ENCODE assay signal across 8 cellular contexts in the genomic region with DNA sequence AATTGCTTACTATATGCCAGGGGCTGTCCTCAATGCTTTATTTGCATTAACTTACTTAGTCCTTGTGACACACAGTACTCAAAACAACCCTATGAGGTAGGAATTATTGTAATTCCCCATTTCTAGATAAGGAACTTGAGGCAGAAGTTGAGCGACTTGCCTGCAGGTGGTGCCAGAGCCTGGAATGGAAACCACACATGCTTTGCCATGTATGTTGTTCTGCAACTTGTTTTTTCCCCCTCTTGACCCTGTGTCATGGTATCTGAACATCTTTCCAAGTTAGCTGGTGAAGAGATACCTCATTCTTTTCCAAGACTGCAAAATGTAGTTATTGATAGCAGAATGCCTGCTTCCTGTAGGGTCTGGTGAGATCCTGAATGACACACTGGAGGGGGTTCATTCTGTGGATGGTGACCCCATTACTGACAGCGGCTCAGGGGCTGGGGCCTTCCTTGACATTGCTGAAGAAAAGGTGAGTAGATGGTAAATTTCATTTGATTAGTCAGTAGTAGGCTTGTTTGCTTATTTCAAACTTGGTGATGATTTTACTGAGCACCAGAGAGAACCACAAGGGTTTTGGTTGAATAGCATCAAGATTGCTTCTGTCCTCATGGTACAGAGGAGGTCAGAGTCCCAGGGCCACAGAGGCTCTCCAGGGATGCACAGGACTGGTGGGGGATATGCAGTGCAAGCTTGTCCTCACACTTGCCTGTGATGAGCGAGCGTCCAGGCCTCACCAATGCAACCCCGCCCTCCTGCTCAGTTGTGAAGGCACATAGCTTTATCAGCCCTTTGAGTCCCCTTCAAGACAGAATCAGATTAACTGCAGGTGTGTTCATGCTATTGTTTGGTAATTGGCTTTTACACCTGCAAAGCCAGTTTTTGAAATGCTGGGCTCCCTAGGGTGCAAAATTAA. TPM values are rescaled to one million over a fixed set of nuclear protein-coding genes. Genes with fewer than 3 reads are reported as not detected.
A peak's percentile ranks its signal among the peaks of the same experiment; 100 is the strongest.
DNase-seq lines count a peak whose midpoint lies in the region; ATAC-seq and TF ChIP-seq lines count a peak whose summit lies in the region.

No MANE protein-coding gene starts in this region.

- H3K36me3 ChIP-seq in OCI-LY3 (replicated peaks; ENCODE audit: low read depth, low read length): no peaks in the 10 kb centered on the region

- no peaks in the 10 kb centered on the region for H4K20me1 ChIP-seq in OCI-LY3 (ENCODE audit: insufficient read depth, low read length)

- H3K27ac ChIP-seq in OCI-LY3 (ENCODE audit: low read length): no peak overlapping the region

- no peak for ATAC-seq in HG03439 (IDR thresholded peaks at IDR 0.05; ENCODE audit: unreplicated experiment)

- H3K9ac ChIP-seq in OCI-LY3 (ENCODE audit: low read length): no peak overlapping the region

- H3K4me3 ChIP-seq in GM12864 (ENCODE audit: low read depth, low read length): no peak overlapping the region
- H3K4me3 ChIP-seq in OCI-LY3 (ENCODE audit: low read length): no peak overlapping the region
- no peak overlapping the region for H3K4me3 ChIP-seq in fibroblast of pulmonary artery (replicated peaks; ENCODE audit: low read depth, low read length)

- no peak overlapping the region for H2AFZ ChIP-seq in OCI-LY3 (ENCODE audit: low read depth, low read length)

- no peak overlapping the region for H3K4me2 ChIP-seq in OCI-LY3 (ENCODE audit: low read length)

- DNase-seq in GM12864 (ENCODE audit: low read depth) (peak; percentile 35), HK-2 (ENCODE audit: unreplicated experiment) (peak; percentile 16), fibroblast of pulmonary artery (ENCODE audit: low read depth) (peak; percentile 86), pons (ENCODE audit: low spot score) (peak; percentile 77), occipital lobe (lab: John Stamatoyannopoulos, UW) (no peak)
- peak; percentile 68 for DNase-seq in activated T-cell treated with anti-CD3 and anti-CD28 coated beads, Interleukin-2, amount 50 U/mL, for 1 hour

- H3K27me3 ChIP-seq in OCI-LY3 (ENCODE audit: low read depth, low read length): peaks cover 22% of the 10 kb centered on the region

- TF ChIP-seq CTCF in GM12864 (IDR thresholded peaks at IDR 0.05; ENCODE audit: low read depth, low read length, missing control alignments): peak; percentile 77
- peak; percentile 93 for TF ChIP-seq CTCF in OCI-LY3 (IDR thresholded peaks at IDR 0.05; ENCODE audit: low read depth, low read length)
- TF ChIP-seq CTCF in fibroblast of pulmonary artery (IDR thresholded peaks at IDR 0.05; ENCODE audit: low read length, missing control alignments): peak; percentile 86

- peaks cover 17% of the 10 kb centered on the region for H3K4me1 ChIP-seq in OCI-LY3 (ENCODE audit: low read length)

- H3K9me3 ChIP-seq in OCI-LY3 (ENCODE audit: insufficient read depth, low read length): no peaks in the 10 kb centered on the region

- no peaks in the 10 kb centered on the region for H3K79me2 ChIP-seq in OCI-LY3 (ENCODE audit: low read length)

RNA-seq across cellular contexts. Expression of a gene that starts 57.0 kb away (rescaled TPM):
- total RNA-seq in occipital lobe: 12.5 TPM
